ENCODE assay signal across 25 cellular contexts in the genomic region with DNA sequence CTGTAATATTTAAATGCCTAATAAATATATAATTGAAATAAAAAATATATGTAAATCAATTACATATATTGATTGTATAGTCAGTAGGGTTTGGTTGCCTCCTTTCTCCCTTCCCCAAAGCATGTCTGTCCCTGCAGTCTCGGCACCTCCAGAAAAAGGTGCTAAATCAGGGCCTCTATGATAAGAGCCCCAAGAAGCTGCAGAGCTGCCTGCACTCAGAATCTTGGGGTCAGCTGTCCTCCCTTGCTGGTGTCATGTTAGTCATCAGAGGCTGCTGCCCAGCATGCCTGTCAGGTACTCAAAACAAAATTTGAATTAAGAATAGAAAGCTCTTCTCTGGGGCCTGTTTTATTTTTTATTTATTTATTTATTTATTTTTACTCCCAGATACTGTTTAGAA. TPM values are rescaled to one million over a fixed set of nuclear protein-coding genes. Genes with fewer than 3 reads are reported as not detected.
"Had no signal": no experiment of that assay in that cellular context is flagged by ENCODE, and none has a peak within 500 bp of the region (broad histone marks: within the 10 kb centered on the region; RNA-seq: fewer than 3 reads in every experiment).

No MANE protein-coding gene starts in this region.

- H3K4me1 ChIP-seq: foreskin keratinocyte, gastroesophageal sphincter had no signal

- H3K27ac Mint-ChIP-seq: mesothelial cell of epicardium had no signal

- H3K36me3 ChIP-seq: esophagus muscularis mucosa, gastroesophageal sphincter, left lung, lower lobe of right lung had no signal

- ATAC-seq: foreskin keratinocyte, gastroesophageal sphincter, heart right ventricle, left cardiac atrium, left lung, left ventricle myocardium superior, lower lobe of right lung, mucosa of descending colon had no signal

- H3K9me3 Mint-ChIP-seq: mesothelial cell of epicardium had no signal

- H3K4me1 Mint-ChIP-seq: mesothelial cell of epicardium had no signal

- DNase-seq: dermis blood vessel endothelial cell; dorsolateral prefrontal cortex; effector CD4-positive, alpha-beta T cell; effector memory CD4-positive, alpha-beta T cell; foreskin keratinocyte; head of caudate nucleus; heart right ventricle; hippocampal formation; left cardiac atrium; left ventricle myocardium superior; lower lobe of right lung; mesenchymal stem cell; mucosa of descending colon; naive B cell had no signal

- H3K36me3 Mint-ChIP-seq: mesothelial cell of epicardium had no signal

- H3K4me3 ChIP-seq: coronary artery, esophagus muscularis mucosa, gastroesophageal sphincter, heart right ventricle, left lung, lower lobe of right lung, mucosa of descending colon had no signal

- H3K9me3 ChIP-seq: esophagus muscularis mucosa, gastroesophageal sphincter, heart right ventricle, left lung, lower lobe of right lung, mucosa of descending colon had no signal

- H3K4me3 Mint-ChIP-seq: mesothelial cell of epicardium, naive B cell had no signal

- FAIRE-seq: colon, endothelial cell of umbilical vein, frontal cortex, islet of Langerhans, keratinocyte had no signal

- H3K27ac ChIP-seq: coronary artery, dorsolateral prefrontal cortex, esophagus muscularis mucosa, foreskin keratinocyte, gastroesophageal sphincter, heart right ventricle, left lung, lower lobe of right lung had no signal

RNA-seq across cellular contexts. Expression of a gene that starts 9.8 kb away (rescaled TPM):
- total RNA-seq: foreskin keratinocyte, myocyte had no signal
- polyA plus RNA-seq: foreskin keratinocyte had no signal
